1 cellular context compared by ENCODE assay signal in genomic region chr6:155530219-155530834, GRCh38.
TF ChIP-seq lines count a peak whose summit lies in the region.

No MANE protein-coding gene starts in this region.

TF ChIP-seq in WTC11, 78 proteins besides CTCF, POLR2A, EP300 and RAD21 (continued from another document):
- no peak for TF ChIP-seq ZSCAN18 (CRISPR knock-in tag; IDR thresholded peaks at IDR 0.05)
- no peak for TF ChIP-seq PRDM15 (CRISPR knock-in tag; IDR thresholded peaks at IDR 0.05)
- no peak for TF ChIP-seq MYBL2 (CRISPR knock-in tag; IDR thresholded peaks at IDR 0.05)
